ENCODE assay signal across 9 cellular contexts in genomic region chr7:37201003-37201875, GRCh38.
DNase-seq lines count a peak whose midpoint lies in the region; ATAC-seq, FAIRE-seq and TF ChIP-seq lines count a peak whose summit lies in the region.
"Had no signal": no experiment of that assay in that cellular context is flagged by ENCODE, and none has a peak within 500 bp of the region (broad histone marks: within the 10 kb centered on the region; RNA-seq: fewer than 3 reads in every experiment).

No MANE protein-coding gene starts in this region.

- TF ChIP-seq CTCF in bronchial epithelial cell (IDR thresholded peaks at IDR 0.05; ENCODE audit: insufficient read depth, low read length, severe bottlenecking) (peak; percentile 85), spleen (IDR thresholded peaks at IDR 0.05 in 8 of 11, conservative IDR thresholded peaks at IDR 0.05 in 3 of 11) (peak; percentile 43 to 84 (median 78))

- H3K27me3 ChIP-seq in bronchial epithelial cell (ENCODE audit: control insufficient read depth, insufficient read depth, low read length) (no peaks in the 10 kb centered on the region), spleen (replicated peaks in 1 of 7) (no peaks in the 10 kb centered on the region)

- H3K4me1 ChIP-seq in spleen, result peaks cover 11 to 62% (median 31%) of the 10 kb centered on the region in 6 donors

- no peaks in the 10 kb centered on the region for H3K9me3 ChIP-seq in spleen

- no peak for ATAC-seq in HG02623 (IDR thresholded peaks at IDR 0.05; ENCODE audit: unreplicated experiment)

- no peak for TF ChIP-seq POLR2A in spleen (IDR thresholded peaks at IDR 0.05)

- in situ Hi-C loops in Caki2 (cut with HindIII; ENCODE audit: low pct_unique_long_range_greater_than_20kb, low sequenced_read_pairs), result no loop called here

- no peak for FAIRE-seq in bronchial epithelial cell (lab: Jason Lieb, UNC)
- FAIRE-seq in islet of Langerhans (lab: Jason Lieb, UNC), result peak; percentile 90
- FAIRE-seq: TTC549 had no signal

- H3K36me3 ChIP-seq in bronchial epithelial cell (ENCODE audit: control insufficient read depth, insufficient read depth, low read length) (no peaks in the 10 kb centered on the region), spleen (peaks cover 0 to 88% (median 35%) of the 10 kb centered on the region in 6 donors)

- peak overlapping the region in 6 of 8 donors; percentile 26 to 71 (median 68) for H3K27ac ChIP-seq in spleen

- 35 to 49% (median 41%) methylated on average over 6 of the region's 6 CpGs for WGBS in spleen, 5 donors

- intact Hi-C loops in spleen (cut with DNase I; ENCODE audit: low total_unique reads), result no loop called here

- no peak overlapping the region for H3K4me3 ChIP-seq in bronchial epithelial cell (ENCODE audit: low read depth, low read length)
- no peak overlapping the region for H3K4me3 ChIP-seq in spleen

- DNase-seq in Caki2 (ENCODE audit: low read depth) (peak; percentile 55), H4 (ENCODE audit: low spot score) (peak; percentile 87), NCI-H2081 treated with DMSO at 0.1 percent for 48 hours (lab: John Stamatoyannopoulos, UW) (peak; percentile 15), UCSD-AML1 (lab: John Stamatoyannopoulos, UW; ENCODE audit: unreplicated experiment) (peak; percentile 17), bronchial epithelial cell (ENCODE audit: low read depth) (peak; percentile 55), spleen (peak; percentile 82)

Comparison
In these comparisons a context has a peak if more than half of its experiments do, and no peak if none do; other contexts are left out.
1. DNase-seq: peak in every context shown above with its lines; median percentile 87 in H4; 82 in spleen; 55 in Caki2; 55 in bronchial epithelial cell; 17 in UCSD-AML1; 15 in NCI-H2081 treated with DMSO at 0.1 percent for 48 hours.